ENCODE assay signal across 9 cellular contexts in genomic region chr9:35829764-35830096, GRCh38. TPM values are rescaled to one million over a fixed set of nuclear protein-coding genes. Genes with fewer than 3 reads are reported as not detected.
A peak's percentile ranks its signal among the peaks of the same experiment; 100 is the strongest.
DNase-seq lines count a peak whose midpoint lies in the region; ATAC-seq and TF ChIP-seq lines count a peak whose summit lies in the region.
"Had no signal": no experiment of that assay in that cellular context is flagged by ENCODE, and none has a peak within 500 bp of the region (broad histone marks: within the 10 kb centered on the region; RNA-seq: fewer than 3 reads in every experiment).

No MANE protein-coding gene starts in this region.

- POLR2A ChIA-PET in HEK293T (lab: Yijun Ruan, JAX): no interaction called here

- H3K4me1 ChIP-seq in Karpas-422 (ENCODE audit: low read length): peaks cover 14% of the 10 kb centered on the region

- peak overlapping the region; percentile 77 for H3K9ac ChIP-seq in Karpas-422 (ENCODE audit: low read length)

- CTCF ChIA-PET in HEK293T (lab: Yijun Ruan, JAX): no interaction called here

- no peak for ATAC-seq in natural killer cell treated with Interleukin-12 subunit alpha and Interleukin-12 subunit beta and Interleukin-15 and Interleukin-18, amount 100 ng/mL, for 72 hours

- H3K79me2 ChIP-seq in Karpas-422 (ENCODE audit: low read length): no peaks in the 10 kb centered on the region

- no peak overlapping the region; the same call in 1 of the 2 replicates for H2AFZ ChIP-seq in Karpas-422 (ENCODE audit: low read length)

- H3K27me3 Mint-ChIP-seq in natural killer cell treated with Interleukin-12 subunit alpha and Interleukin-12 subunit beta and Interleukin-15 and Interleukin-18, amount 100 ng/mL, for 72 hours: no peaks in the 10 kb centered on the region

- no peaks in the 10 kb centered on the region for H3K27me3 ChIP-seq in Karpas-422 (ENCODE audit: low read length)

- no peaks in the 10 kb centered on the region for H3K9me3 Mint-ChIP-seq in natural killer cell treated with Interleukin-12 subunit alpha and Interleukin-12 subunit beta and Interleukin-15 and Interleukin-18, amount 100 ng/mL, for 72 hours

- peak overlapping the region; percentile 77 for H3K4me3 Mint-ChIP-seq in natural killer cell treated with Interleukin-12 subunit alpha and Interleukin-12 subunit beta and Interleukin-15 and Interleukin-18, amount 100 ng/mL, for 72 hours

- H3K27ac Mint-ChIP-seq in natural killer cell treated with Interleukin-12 subunit alpha and Interleukin-12 subunit beta and Interleukin-15 and Interleukin-18, amount 100 ng/mL, for 72 hours: peak overlapping the region in 1 of 2 donors; percentile 69

- peaks cover 15 to 19% of the 10 kb centered on the region in 2 donors for H3K4me1 Mint-ChIP-seq in natural killer cell treated with Interleukin-12 subunit alpha and Interleukin-12 subunit beta and Interleukin-15 and Interleukin-18, amount 100 ng/mL, for 72 hours (ENCODE audit: low read depth in 2 of 2)

- no peaks in the 10 kb centered on the region for H3K9me2 ChIP-seq in Karpas-422 (replicated peaks; ENCODE audit: insufficient read depth, low read length)

- H3K4me3 ChIP-seq in AG09309 (ENCODE audit: control insufficient read depth, low read depth, low read length): peak overlapping the region; percentile 75
- H3K4me3 ChIP-seq in Karpas-422 (ENCODE audit: low read length): peak overlapping the region; percentile 71
- peak overlapping the region; percentile 73 for H3K4me3 ChIP-seq in choroid plexus epithelial cell (ENCODE audit: low read depth, low read length)

- H3K36me3 Mint-ChIP-seq in natural killer cell treated with Interleukin-12 subunit alpha and Interleukin-12 subunit beta and Interleukin-15 and Interleukin-18, amount 100 ng/mL, for 72 hours: no peaks in the 10 kb centered on the region

- DNase-seq in AG09309 (ENCODE audit: low read depth): no peak
- DNase-seq in Karpas-422: no peak
- no peak for DNase-seq in choroid plexus epithelial cell (ENCODE audit: low read depth)
- no peak for DNase-seq in natural killer cell treated with Interleukin-12 subunit alpha and Interleukin-12 subunit beta and Interleukin-15 and Interleukin-18, amount 100 ng/mL, for 72 hours (ENCODE audit: low spot score)
- DNase-seq in ureter (ENCODE audit: low spot score): no peak
- no peak for DNase-seq in HEK293T (ENCODE audit: extremely low spot score)
- DNase-seq in NCI-H2107 (lab: John Stamatoyannopoulos, UW): no peak
- DNase-seq in NCI-H1694 (lab: John Stamatoyannopoulos, UW): no peak

- no peaks in the 10 kb centered on the region for H4K20me1 ChIP-seq in Karpas-422 (ENCODE audit: insufficient read depth, low read depth, low read length)

- H3K9me3 ChIP-seq in Karpas-422 (ENCODE audit: low read length): no peaks in the 10 kb centered on the region

- peak overlapping the region; percentile 82 for H3K4me2 ChIP-seq in Karpas-422 (ENCODE audit: low read depth, low read length, poor library complexity, severe bottlenecking)

- TF ChIP-seq CTCF in AG09309 (IDR thresholded peaks at IDR 0.05; ENCODE audit: control insufficient read depth, insufficient read depth, low read depth, low read length, missing control alignments) (no peak), choroid plexus epithelial cell (conservative IDR thresholded peaks at IDR 0.05; ENCODE audit: low read depth, low read length) (no peak)

- no peaks in the 10 kb centered on the region for H3K36me3 ChIP-seq in Karpas-422 (ENCODE audit: insufficient read depth, low read length)

- no peak overlapping the region for H3K27ac ChIP-seq in Karpas-422 (ENCODE audit: low read length)

TF ChIP-seq in HEK293T, 16 proteins besides CTCF, POLR2A, EP300 and RAD21:
- no peak for TF ChIP-seq LEF1 (IDR thresholded peaks at IDR 0.05; ENCODE audit: borderline replicate concordance)
- no peak for TF ChIP-seq ARNT (IDR thresholded peaks at IDR 0.05)
- no peak for TF ChIP-seq CTBP1 (IDR thresholded peaks at IDR 0.05; ENCODE audit: borderline replicate concordance)
- TF ChIP-seq SP1 (IDR thresholded peaks at IDR 0.05): no peak
- TF ChIP-seq ZNF384 (IDR thresholded peaks at IDR 0.05): no peak

RNA-seq across cellular contexts. Expression of gene TMEM8B, which starts 0.7 kb away (rescaled TPM):
- total RNA-seq in Karpas-422 (2014; rRNA removed; shearing (Covaris generic); ENCODE audit: low replicate concordance): 2.9 and 3.0 TPM in 2 replicates
- 1 to 10 TPM; 1.8 TPM for total RNA-seq in natural killer cell treated with Interleukin-12 subunit alpha and Interleukin-12 subunit beta and Interleukin-15 and Interleukin-18, amount 100 ng/mL, for 72 hours
- 32.3 TPM for total RNA-seq in ureter

RNA-seq across cellular contexts. Expression of gene FAM221B, which starts 1.2 kb away (rescaled TPM):
- not detected in 2 replicates for total RNA-seq in Karpas-422 (2014; rRNA removed; shearing (Covaris generic); ENCODE audit: low replicate concordance)
- total RNA-seq in natural killer cell treated with Interleukin-12 subunit alpha and Interleukin-12 subunit beta and Interleukin-15 and Interleukin-18, amount 100 ng/mL, for 72 hours: not detected
- total RNA-seq in ureter: 0.26 TPM
- total RNA-seq: lung microvascular endothelial cell had no signal

RNA-seq across cellular contexts. Expression of gene HINT2, which starts 14.9 kb away (rescaled TPM):
- total RNA-seq in Karpas-422 (2014; rRNA removed; shearing (Covaris generic); ENCODE audit: low replicate concordance): 84.0 and 146 TPM in 2 replicates
- total RNA-seq in natural killer cell treated with Interleukin-12 subunit alpha and Interleukin-12 subunit beta and Interleukin-15 and Interleukin-18, amount 100 ng/mL, for 72 hours: 10 to 100 TPM; 40.8 to 46.8 TPM
- 40.5 TPM for total RNA-seq in ureter

RNA-seq across cellular contexts. Expression of gene SPAG8, which starts 17.7 kb away (rescaled TPM):
- 0.07 and 0.90 TPM in 2 replicates for total RNA-seq in Karpas-422 (2014; rRNA removed; shearing (Covaris generic); ENCODE audit: low replicate concordance)
- 1 to 10 TPM in 1 of 2 donors, under 1 TPM in 1; 0.19 to 1.6 TPM for total RNA-seq in natural killer cell treated with Interleukin-12 subunit alpha and Interleukin-12 subunit beta and Interleukin-15 and Interleukin-18, amount 100 ng/mL, for 72 hours
- 6.4 TPM for total RNA-seq in ureter
- total RNA-seq: lung microvascular endothelial cell had no signal

RNA-seq across cellular contexts. Expression of gene NPR2, which starts 38.3 kb away (rescaled TPM):
- 8.5 and 18.0 TPM in 2 replicates for total RNA-seq in Karpas-422 (2014; rRNA removed; shearing (Covaris generic); ENCODE audit: low replicate concordance)
- total RNA-seq in natural killer cell treated with Interleukin-12 subunit alpha and Interleukin-12 subunit beta and Interleukin-15 and Interleukin-18, amount 100 ng/mL, for 72 hours: 10 to 100 TPM in 1 of 2 donors, 1 to 10 TPM in 1; 5.0 to 11.3 TPM
- 21.8 TPM for total RNA-seq in ureter
